In the genomic region with DNA sequence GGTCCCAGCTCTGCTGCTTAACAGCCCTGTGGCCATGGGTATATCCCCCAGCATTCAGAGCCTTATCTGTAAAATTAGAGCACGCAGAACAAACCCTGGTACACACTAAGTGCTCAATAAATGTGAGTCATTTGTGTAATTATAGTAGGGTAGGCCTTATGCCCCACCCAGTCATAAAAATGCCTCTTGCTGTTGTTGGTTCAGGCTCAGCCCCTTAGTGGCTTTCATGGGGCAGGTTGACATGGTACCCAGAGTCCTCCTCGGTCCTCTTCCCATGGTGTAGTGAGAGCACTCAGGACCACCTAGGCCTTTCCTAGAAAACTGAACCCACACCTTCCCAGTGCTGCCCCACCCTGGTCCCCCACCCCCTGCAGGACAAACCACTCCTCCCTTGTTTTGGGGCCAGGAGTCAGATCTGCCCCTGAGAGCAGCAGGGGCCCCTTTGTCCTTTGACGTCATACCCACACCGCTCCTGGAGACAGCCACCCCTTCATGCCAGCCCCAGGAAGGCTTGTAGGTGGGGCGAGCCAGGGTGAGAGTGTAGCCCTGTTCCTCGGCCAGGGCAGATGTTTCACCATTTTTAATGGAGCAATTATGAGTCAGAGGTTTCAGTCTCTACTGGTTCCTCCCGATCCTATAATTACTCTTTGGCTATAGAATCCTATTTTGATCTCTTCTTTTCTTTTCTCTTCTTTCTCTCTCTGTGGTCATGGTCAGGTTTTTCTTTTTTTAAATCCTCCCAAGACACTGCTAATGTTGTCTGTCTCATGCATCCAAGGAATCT, we compare ENCODE assay signal across 8 cellular contexts. TPM values are rescaled to one million over a fixed set of nuclear protein-coding genes. Genes with fewer than 3 reads are reported as not detected.
A peak's percentile ranks its signal among the peaks of the same experiment; 100 is the strongest.
ATAC-seq and TF ChIP-seq lines count a peak whose summit lies in the region.

No MANE protein-coding gene starts in this region.

- H3K4me1 ChIP-seq in BLaER1 treated with 17β-estradiol and CSF1 and Interleukin-3, amounts not matched to agents 10 nM and 100 nM, result peaks cover 94 to 100% (median 99%) of the 10 kb centered on the region in 10 experiments
- H3K4me1 ChIP-seq in ectodermal cell (ENCODE audit: control insufficient read depth, insufficient read depth, low read length), result peaks cover 35% of the 10 kb centered on the region
- peaks cover 52% of the 10 kb centered on the region for H3K4me1 ChIP-seq in muscle layer of colon (ENCODE audit: insufficient read depth, low read length)

- no peaks in the 10 kb centered on the region for H3K9me3 ChIP-seq in BLaER1 treated with 17β-estradiol and CSF1 and Interleukin-3, amounts not matched to agents 10 nM and 100 nM (replicated peaks in 1 of 11)
- no peaks in the 10 kb centered on the region for H3K9me3 ChIP-seq in ectodermal cell (ENCODE audit: control insufficient read depth, low read length)
- no peaks in the 10 kb centered on the region for H3K9me3 ChIP-seq in muscle layer of colon (ENCODE audit: low read length)

- H3K36me3 ChIP-seq in BLaER1 treated with 17β-estradiol and CSF1 and Interleukin-3, amounts not matched to agents 10 nM and 100 nM, result peaks cover 0 to 31% (median 11%) of the 10 kb centered on the region in 11 experiments; a peak in 9 of 22 replicates
- H3K36me3 ChIP-seq in ectodermal cell (ENCODE audit: control insufficient read depth, insufficient read depth, low read length) (no peaks in the 10 kb centered on the region), muscle layer of colon (ENCODE audit: insufficient read depth, low read length) (peaks cover 4% of the 10 kb centered on the region)

- H3K27ac ChIP-seq in BLaER1 treated with 17β-estradiol and CSF1 and Interleukin-3, amounts not matched to agents 10 nM and 100 nM, result peak overlapping the region; percentile 63 to 96 (median 90)
- H3K27ac ChIP-seq in ectodermal cell (ENCODE audit: insufficient read depth, low read depth, low read length, poor library complexity, severe bottlenecking) (peak overlapping the region; percentile 52), muscle layer of colon (ENCODE audit: low read depth, low read length) (peak overlapping the region; percentile 83)

- H3K9ac ChIP-seq in BLaER1 treated with 17β-estradiol and CSF1 and Interleukin-3, amounts not matched to agents 10 nM and 100 nM, result peak overlapping the region; percentile 41 to 84 (median 78); a peak in 21 of 22 replicates
- peak overlapping the region; percentile 26 for H3K9ac ChIP-seq in muscle layer of colon (ENCODE audit: low read length)

- 65 to 70% methylated on average over 7 of the region's 7 CpGs for whole genome bisulfite sequencing in ectodermal cell, 2 experiments

- H3K27me3 ChIP-seq in BLaER1 treated with 17β-estradiol and CSF1 and Interleukin-3, amounts not matched to agents 10 nM and 100 nM, result no peaks in the 10 kb centered on the region
- H3K27me3 ChIP-seq in ectodermal cell (ENCODE audit: control insufficient read depth, insufficient read depth, low read length, poor library complexity, severe bottlenecking), result no peaks in the 10 kb centered on the region
- H3K27me3 ChIP-seq in muscle layer of colon (ENCODE audit: control insufficient read depth in 1 of 2, insufficient read depth in 2 of 2, low read length in 2 of 2), result no peaks in the 10 kb centered on the region

- peak overlapping the region in 6 of 10 experiments; percentile 3 to 42 (median 14); a peak in 9 of 20 replicates for H3K4me3 ChIP-seq in BLaER1 treated with 17β-estradiol and CSF1 and Interleukin-3, amounts not matched to agents 10 nM and 100 nM
- H3K4me3 ChIP-seq in ectodermal cell (ENCODE audit: insufficient read depth, low read depth, low read length) (no peak overlapping the region), muscle layer of colon (ENCODE audit: low read depth in 1 of 2, low read length in 2 of 2) (no peak overlapping the region)

- peak overlapping the region; percentile 79 to 99 (median 96) for H3K4me2 ChIP-seq in BLaER1 treated with 17β-estradiol and CSF1 and Interleukin-3, amounts not matched to agents 10 nM and 100 nM

- H4K20me1 ChIP-seq in BLaER1 treated with 17β-estradiol and CSF1 and Interleukin-3, amounts not matched to agents 10 nM and 100 nM, result peaks cover 3 to 72% (median 12%) of the 10 kb centered on the region in 11 experiments; a peak in 16 of 22 replicates

- ATAC-seq in HG02798 (IDR thresholded peaks at IDR 0.05; ENCODE audit: poor library complexity, unreplicated experiment) (peak; percentile 33), SK-N-SH treated with all-trans-retinoic acid at 6 μM for 48 hours (peak; percentile 63), GM21390 (IDR thresholded peaks at IDR 0.05; ENCODE audit: unreplicated experiment) (no peak), HG03280 (IDR thresholded peaks at IDR 0.05; ENCODE audit: unreplicated experiment) (no peak), HG03095 (IDR thresholded peaks at IDR 0.05; ENCODE audit: unreplicated experiment) (no peak)

TF ChIP-seq in SK-N-SH treated with all-trans-retinoic acid at 6 μM for 48 hours, 23 proteins besides CTCF, POLR2A, EP300 and RAD21:
- TF ChIP-seq ZFP3 (CRISPR knock-in tag; IDR thresholded peaks at IDR 0.05), result 0 out of 2 replicates have a peak, but pooled peaks have one; percentile 39
- TF ChIP-seq OSR1 (CRISPR knock-in tag; IDR thresholded peaks at IDR 0.05), result peak; percentile 73; the same call in 1 of the 2 replicates
- peak; percentile 85; the same call in 1 of the 2 replicates for TF ChIP-seq CSDC2 (CRISPR knock-in tag; IDR thresholded peaks at IDR 0.05)
- TF ChIP-seq, protein P1, sequence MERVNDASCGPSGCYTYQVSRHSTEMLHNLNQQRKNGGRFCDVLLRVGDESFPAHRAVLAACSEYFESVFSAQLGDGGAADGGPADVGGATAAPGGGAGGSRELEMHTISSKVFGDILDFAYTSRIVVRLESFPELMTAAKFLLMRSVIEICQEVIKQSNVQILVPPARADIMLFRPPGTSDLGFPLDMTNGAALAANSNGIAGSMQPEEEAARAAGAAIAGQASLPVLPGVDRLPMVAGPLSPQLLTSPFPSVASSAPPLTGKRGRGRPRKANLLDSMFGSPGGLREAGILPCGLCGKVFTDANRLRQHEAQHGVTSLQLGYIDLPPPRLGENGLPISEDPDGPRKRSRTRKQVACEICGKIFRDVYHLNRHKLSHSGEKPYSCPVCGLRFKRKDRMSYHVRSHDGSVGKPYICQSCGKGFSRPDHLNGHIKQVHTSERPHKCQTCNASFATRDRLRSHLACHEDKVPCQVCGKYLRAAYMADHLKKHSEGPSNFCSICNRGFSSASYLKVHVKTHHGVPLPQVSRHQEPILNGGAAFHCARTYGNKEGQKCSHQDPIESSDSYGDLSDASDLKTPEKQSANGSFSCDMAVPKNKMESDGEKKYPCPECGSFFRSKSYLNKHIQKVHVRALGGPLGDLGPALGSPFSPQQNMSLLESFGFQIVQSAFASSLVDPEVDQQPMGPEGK (CRISPR knock-in tag; IDR thresholded peaks at IDR 0.05; ENCODE audit: borderline replicate concordance), result no peak
- peak; percentile 23; the same call in 1 of the 2 replicates for TF ChIP-seq ISL1 (CRISPR knock-in tag; IDR thresholded peaks at IDR 0.05)
- no peak for TF ChIP-seq ZNF565 (CRISPR knock-in tag; conservative IDR thresholded peaks at IDR 0.05; ENCODE audit: low read depth)
- peak; percentile 86 for TF ChIP-seq SNAI2 (CRISPR knock-in tag; IDR thresholded peaks at IDR 0.05)
- peak; percentile 74; the same call in 1 of the 2 replicates for TF ChIP-seq TOX (CRISPR knock-in tag; IDR thresholded peaks at IDR 0.05; ENCODE audit: borderline replicate concordance)
TF ChIP-seq in SK-N-SH treated with all-trans-retinoic acid at 6 μM for 48 hours: peak in this region for 6.

RNA-seq across cellular contexts. Expression of a gene that starts 36.8 kb away (rescaled TPM):
- polyA plus RNA-seq in ectodermal cell (2013, experiment 1 of 4), result 346 TPM
- polyA plus RNA-seq in ectodermal cell (2013, experiment 2 of 4), result 360 TPM
- 244 TPM for polyA plus RNA-seq in ectodermal cell (2013, experiment 3 of 4)
- 264 TPM for polyA plus RNA-seq in ectodermal cell (2013, experiment 4 of 4)

Comparison
In these comparisons a context has a peak if more than half of its experiments do, and no peak if none do; other contexts are left out.
1. H3K4me3 ChIP-seq: peak in BLaER1 treated with 17β-estradiol and CSF1 and Interleukin-3, amounts not matched to agents 10 nM and 100 nM (6 of 10); none in ectodermal cell (single experiment) and muscle layer of colon (0 of 2).
2. ATAC-seq: peak in HG02798 (single experiment) and SK-N-SH treated with all-trans-retinoic acid at 6 μM for 48 hours (single experiment); none in GM21390 (single experiment), HG03280 (single experiment) and HG03095 (single experiment).
3. Peak in every context shown above with its lines, with median percentiles within 50 percentile points of each other: H3K27ac ChIP-seq.